In the genomic region with DNA sequence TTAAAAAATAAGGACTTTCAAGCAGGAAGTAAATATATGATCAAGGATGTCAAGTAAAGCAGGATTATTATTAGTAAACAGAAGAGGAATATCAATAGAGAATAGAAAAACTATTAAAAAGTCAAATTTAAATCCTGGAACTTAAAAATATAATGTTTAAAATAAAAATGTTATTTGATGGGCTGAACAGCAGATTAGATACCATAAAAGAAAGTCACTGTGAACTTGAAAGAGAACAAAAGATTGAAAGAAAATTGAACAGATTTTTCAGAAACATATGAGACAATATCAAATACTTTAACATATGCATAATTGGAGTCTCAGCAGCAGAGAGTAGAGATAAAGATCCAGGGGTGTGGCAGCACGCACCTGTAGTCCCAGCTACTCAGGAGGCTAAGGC, we compare ENCODE assay signal across 10 cellular contexts.
"Had no signal": no experiment of that assay in that cellular context is flagged by ENCODE, and none has a peak within 500 bp of the region (broad histone marks: within the 10 kb centered on the region; RNA-seq: fewer than 3 reads in every experiment).

No MANE protein-coding gene starts in this region.

- H3K9me3 ChIP-seq: HAP-1 had no signal

- FAIRE-seq: H54 had no signal

- ATAC-seq: GM23338, HCT116 had no signal

- H3K36me3 ChIP-seq: HAP-1 had no signal

- H3K27ac ChIP-seq: GM23248 had no signal

- DNase-seq: GM23248, GOT3, H7, H9, HCEC 1CT, HFFc6 had no signal

- H3K4me3 ChIP-seq: GM23248, GM23338, HAP-1 had no signal

- H2AFZ ChIP-seq: GM23248, GM23338 had no signal

- H3K4me2 ChIP-seq: GM23338 had no signal

- H3K9ac ChIP-seq: GM23248 had no signal

- H3K4me1 ChIP-seq: HAP-1 had no signal
